ENCODE assay signal across 1 cellular context in genomic region chr11:105915036-105915435, GRCh38.
TF ChIP-seq lines count a peak whose summit lies in the region.

No MANE protein-coding gene starts in this region.

TF ChIP-seq in GM23338, 12 proteins besides CTCF, POLR2A, EP300 and RAD21 (continued from another document):
- TF ChIP-seq ZNF462 (CRISPR knock-in tag; IDR thresholded peaks at IDR 0.05) (no peak), ZNF331 (CRISPR knock-in tag; IDR thresholded peaks at IDR 0.05; ENCODE audit: low read depth) (no peak)
